13 cellular contexts compared by ENCODE assay signal in genomic region chr19:870963-871401, GRCh38. TPM values are rescaled to one million over a fixed set of nuclear protein-coding genes. Genes with fewer than 3 reads are reported as not detected.
DNase-seq lines count a peak whose midpoint lies in the region; ATAC-seq and TF ChIP-seq lines count a peak whose summit lies in the region.
"Had no signal": no experiment of that assay in that cellular context is flagged by ENCODE, and none has a peak within 500 bp of the region (broad histone marks: within the 10 kb centered on the region; RNA-seq: fewer than 3 reads in every experiment).

No MANE protein-coding gene starts in this region.

- H3K4me3 Mint-ChIP-seq in stimulated activated effector memory CD8-positive, alpha-beta T cell treated with anti-CD3 and anti-CD28 coated beads, Interleukin-12 subunit alpha, Interleukin-12 subunit beta, amount 100 ng/mL, for 72 hours = no peak overlapping the region
- H3K4me3 Mint-ChIP-seq in activated naive CD8-positive, alpha-beta T cell treated with anti-CD3 and anti-CD28 coated beads for 36 hours = no peak overlapping the region
- H3K4me3 Mint-ChIP-seq: activated CD8-positive, alpha-beta T cell treated with anti-CD3 and anti-CD28 coated beads for 36 hours; activated naive CD8-positive, alpha-beta T cell treated with anti-CD3 and anti-CD28 coated beads, Interleukin-2, amount 50 U/mL, for 24 hours; stimulated activated naive CD8-positive, alpha-beta T cell treated with anti-CD3 and anti-CD28 coated beads, Interleukin-15, Interleukin-2, amounts not matched to agents 100 ng/mL and 50 ng/mL, for 24 hours had no signal

- peaks cover 45% of the 10 kb centered on the region for H3K36me3 Mint-ChIP-seq in stimulated activated effector memory CD8-positive, alpha-beta T cell treated with anti-CD3 and anti-CD28 coated beads, Interleukin-12 subunit alpha, Interleukin-12 subunit beta, amount 100 ng/mL, for 72 hours
- H3K36me3 Mint-ChIP-seq in activated naive CD8-positive, alpha-beta T cell treated with anti-CD3 and anti-CD28 coated beads for 36 hours = peaks cover 3% of the 10 kb centered on the region

- TF ChIP-seq CTCF in dorsolateral prefrontal cortex (IDR thresholded peaks at IDR 0.05 in 54 of 56, conservative IDR thresholded peaks at IDR 0.05 in 2 of 56; ENCODE audit: low read depth in 1 of 56, partially characterized antibody in 56 of 56) (no peak), Peyer's patch (IDR thresholded peaks at IDR 0.05) (no peak)

- H3K4me3 ChIP-seq in dorsolateral prefrontal cortex = no peak overlapping the region
- H3K4me3 ChIP-seq in Peyer's patch = no peak overlapping the region

- intact Hi-C loops in dorsolateral prefrontal cortex (cut with DNase I) = no loop called here

- H3K27ac Mint-ChIP-seq in stimulated activated effector memory CD8-positive, alpha-beta T cell treated with anti-CD3 and anti-CD28 coated beads, Interleukin-12 subunit alpha, Interleukin-12 subunit beta, amount 100 ng/mL, for 72 hours = peak overlapping the region; percentile 76
- H3K27ac Mint-ChIP-seq in activated naive CD8-positive, alpha-beta T cell treated with anti-CD3 and anti-CD28 coated beads for 36 hours = no peak overlapping the region

- H3K9me3 Mint-ChIP-seq in stimulated activated effector memory CD8-positive, alpha-beta T cell treated with anti-CD3 and anti-CD28 coated beads, Interleukin-12 subunit alpha, Interleukin-12 subunit beta, amount 100 ng/mL, for 72 hours = no peaks in the 10 kb centered on the region
- no peaks in the 10 kb centered on the region for H3K9me3 Mint-ChIP-seq in activated naive CD8-positive, alpha-beta T cell treated with anti-CD3 and anti-CD28 coated beads for 36 hours
- H3K9me3 Mint-ChIP-seq: activated naive CD8-positive, alpha-beta T cell treated with anti-CD3 and anti-CD28 coated beads, Interleukin-2, amount 50 U/mL, for 24 hours; effector memory CD8-positive, alpha-beta T cell; naive B cell; stimulated activated naive CD8-positive, alpha-beta T cell treated with anti-CD3 and anti-CD28 coated beads, Interleukin-15, Interleukin-2, amounts not matched to agents 100 ng/mL and 50 ng/mL, for 24 hours had no signal

- DNase-seq in NCI-H1105 (lab: John Stamatoyannopoulos, UW) (peak; percentile 29), dorsolateral prefrontal cortex (peak in 6 of 10 donors; percentile 33 to 68 (median 56)), Peyer's patch (no peak)
- DNase-seq in stimulated activated effector memory CD8-positive, alpha-beta T cell treated with anti-CD3 and anti-CD28 coated beads, Interleukin-12 subunit alpha, Interleukin-12 subunit beta, amount 100 ng/mL, for 72 hours (ENCODE audit: low spot score in 2 of 2) = no peak
- no peak for DNase-seq in activated naive CD8-positive, alpha-beta T cell treated with anti-CD3 and anti-CD28 coated beads for 36 hours
- DNase-seq: activated CD8-positive, alpha-beta T cell treated with anti-CD3 and anti-CD28 coated beads for 36 hours; activated naive CD8-positive, alpha-beta T cell treated with anti-CD3 and anti-CD28 coated beads, Interleukin-2, amount 50 U/mL, for 24 hours; effector memory CD8-positive, alpha-beta T cell; naive B cell; NCI-H510A; stimulated activated CD4-positive, alpha-beta T cell treated with anti-CD3 and anti-CD28 coated beads, Interleukin-15, amount 100 ng/mL, for 24 hours had no signal

- no peaks in the 10 kb centered on the region for H3K27me3 ChIP-seq in dorsolateral prefrontal cortex
- no peaks in the 10 kb centered on the region for H3K27me3 ChIP-seq in Peyer's patch

- H3K4me1 Mint-ChIP-seq in stimulated activated effector memory CD8-positive, alpha-beta T cell treated with anti-CD3 and anti-CD28 coated beads, Interleukin-12 subunit alpha, Interleukin-12 subunit beta, amount 100 ng/mL, for 72 hours = peaks cover 24% of the 10 kb centered on the region
- peaks cover 9% of the 10 kb centered on the region for H3K4me1 Mint-ChIP-seq in activated naive CD8-positive, alpha-beta T cell treated with anti-CD3 and anti-CD28 coated beads for 36 hours

- TF ChIP-seq POLR2A in Peyer's patch (IDR thresholded peaks at IDR 0.05) = no peak

- H3K36me3 ChIP-seq in Peyer's patch = peaks cover 0 to 51% (median 0%) of the 10 kb centered on the region in 3 donors

- H3K27me3 Mint-ChIP-seq in activated naive CD8-positive, alpha-beta T cell treated with anti-CD3 and anti-CD28 coated beads for 36 hours = no peaks in the 10 kb centered on the region
- H3K27me3 Mint-ChIP-seq: activated CD8-positive, alpha-beta T cell treated with anti-CD3 and anti-CD28 coated beads for 36 hours; activated naive CD8-positive, alpha-beta T cell treated with anti-CD3 and anti-CD28 coated beads, Interleukin-2, amount 50 U/mL, for 24 hours; effector memory CD8-positive, alpha-beta T cell; naive B cell; stimulated activated naive CD8-positive, alpha-beta T cell treated with anti-CD3 and anti-CD28 coated beads, Interleukin-15, Interleukin-2, amounts not matched to agents 100 ng/mL and 50 ng/mL, for 24 hours had no signal

- peak overlapping the region in 36 of 59 donors; percentile 17 to 84 (median 56) for H3K27ac ChIP-seq in dorsolateral prefrontal cortex
- no peak overlapping the region for H3K27ac ChIP-seq in Peyer's patch

- peaks cover 0 to 10% (median 7%) of the 10 kb centered on the region in 4 donors for H3K4me1 ChIP-seq in Peyer's patch

- no peaks in the 10 kb centered on the region for H3K9me3 ChIP-seq in Peyer's patch

- ATAC-seq in stimulated activated effector memory CD8-positive, alpha-beta T cell treated with anti-CD3 and anti-CD28 coated beads, Interleukin-12 subunit alpha, Interleukin-12 subunit beta, amount 100 ng/mL, for 72 hours = no peak
- no peak for ATAC-seq in HG03025 (IDR thresholded peaks at IDR 0.05; ENCODE audit: low FRiP score, unreplicated experiment)
- ATAC-seq: activated CD8-positive, alpha-beta T cell treated with anti-CD3 and anti-CD28 coated beads for 36 hours; activated naive CD8-positive, alpha-beta T cell treated with anti-CD3 and anti-CD28 coated beads, Interleukin-2, amount 50 U/mL, for 24 hours; effector memory CD8-positive, alpha-beta T cell had no signal

RNA-seq across cellular contexts. Expression of gene CFD, which starts 11.5 kb away (rescaled TPM):
- total RNA-seq in dorsolateral prefrontal cortex (1 to 10 TPM in 102 of 120 experiments, under 1 TPM in 16, not detected in 2; 0.44 to 6.5 (median 1.9) TPM), Peyer's patch (100 to 1,000 TPM; 140 to 403 (median 303) TPM)
- total RNA-seq in activated naive CD8-positive, alpha-beta T cell treated with anti-CD3 and anti-CD28 coated beads for 36 hours = 1 to 10 TPM; 1.8 TPM

RNA-seq across cellular contexts. Expression of gene ELANE, which starts 18.9 kb away (rescaled TPM):
- total RNA-seq in dorsolateral prefrontal cortex (1 to 10 TPM in 13 of 120 experiments, under 1 TPM in 14, not detected in 93; 0.47 to 5.3 (median 1.00) TPM), Peyer's patch (not detected)
- total RNA-seq in activated naive CD8-positive, alpha-beta T cell treated with anti-CD3 and anti-CD28 coated beads for 36 hours = not detected
- total RNA-seq: activated CD8-positive, alpha-beta T cell treated with anti-CD3 and anti-CD28 coated beads for 36 hours had no signal

RNA-seq across cellular contexts. Expression of gene MED16, which starts 22.0 kb away (rescaled TPM):
- total RNA-seq in dorsolateral prefrontal cortex = 100 to 1,000 TPM in 1 of 120 experiments, 10 to 100 TPM in 119; 48.8 to 100 (median 63.9) TPM
- total RNA-seq in activated naive CD8-positive, alpha-beta T cell treated with anti-CD3 and anti-CD28 coated beads for 36 hours = 10 to 100 TPM; 39.8 to 40.3 TPM
- total RNA-seq in Peyer's patch = 10 to 100 TPM; 60.2 to 83.6 (median 65.3) TPM

RNA-seq across cellular contexts. Expression of gene RNU6-9, which starts 22.3 kb away (rescaled TPM):
- total RNA-seq in dorsolateral prefrontal cortex = not detected
- total RNA-seq in activated naive CD8-positive, alpha-beta T cell treated with anti-CD3 and anti-CD28 coated beads for 36 hours = not detected
- not detected for total RNA-seq in Peyer's patch
- total RNA-seq: activated CD8-positive, alpha-beta T cell treated with anti-CD3 and anti-CD28 coated beads for 36 hours had no signal

RNA-seq across cellular contexts. Expression of gene PRTN3, which starts 30.2 kb away (rescaled TPM):
- 1 to 10 TPM in 47 of 120 experiments, under 1 TPM in 37, not detected in 36; 0.46 to 9.3 (median 1.0) TPM for total RNA-seq in dorsolateral prefrontal cortex
- total RNA-seq in activated naive CD8-positive, alpha-beta T cell treated with anti-CD3 and anti-CD28 coated beads for 36 hours = not detected
- not detected for total RNA-seq in Peyer's patch
- total RNA-seq: activated CD8-positive, alpha-beta T cell treated with anti-CD3 and anti-CD28 coated beads for 36 hours had no signal

Comparison
In these comparisons a context has a peak if more than half of its experiments do, and no peak if none do; other contexts are left out.
1. DNase-seq: peak in NCI-H1105 (single experiment) and dorsolateral prefrontal cortex (6 of 10); none in stimulated activated effector memory CD8-positive, alpha-beta T cell treated with anti-CD3 and anti-CD28 coated beads, Interleukin-12 subunit alpha, Interleukin-12 subunit beta, amount 100 ng/mL, for 72 hours (0 of 2), activated naive CD8-positive, alpha-beta T cell treated with anti-CD3 and anti-CD28 coated beads for 36 hours (single experiment) and Peyer's patch (0 of 3).
2. H3K27ac ChIP-seq: peak in dorsolateral prefrontal cortex (36 of 59); none in Peyer's patch (0 of 4).
3. RNA of gene CFD, which starts 11.5 kb away (total RNA-seq): 140 to 403 TPM in Peyer's patch; 0.44 to 6.5 TPM in dorsolateral prefrontal cortex and 1.8 TPM in activated naive CD8-positive, alpha-beta T cell treated with anti-CD3 and anti-CD28 coated beads for 36 hours; every median in the first group is over 10 times any median in the second.